In genomic region chr15:49769225-49769624, GRCh38 we compare ENCODE assay signal across 33 cellular contexts.
"Had no signal": no experiment of that assay in that cellular context is flagged by ENCODE, and none has a peak within 500 bp of the region (broad histone marks: within the 10 kb centered on the region; RNA-seq: fewer than 3 reads in every experiment).

No MANE protein-coding gene starts in this region.

- H3K4me2 ChIP-seq: smooth muscle cell had no signal

- H3K36me3 ChIP-seq: esophagus squamous epithelium, heart left ventricle, pancreas, prostate gland, upper lobe of right lung had no signal

- FAIRE-seq: colon, endometrium, kidney, pancreas had no signal

- H3K4me3 ChIP-seq: body of pancreas, esophagus squamous epithelium, heart left ventricle, pancreas, prostate gland, smooth muscle cell, upper lobe of right lung had no signal

- H3K9me3 ChIP-seq: pancreas, prostate gland had no signal

- H3K27ac ChIP-seq: body of pancreas, epithelial cell of prostate, esophagus squamous epithelium, foreskin keratinocyte, pancreas, upper lobe of right lung had no signal

- H3K27ac Mint-ChIP-seq: activated CD4-positive, alpha-beta T cell treated with anti-CD3 and anti-CD28 coated beads for 36 hours; activated naive CD8-positive, alpha-beta T cell; activated T-cell treated with anti-CD3 and anti-CD28 coated beads, Interleukin-2, amount 50 U/mL, for 72 hours; immature natural killer cell; naive B cell; nephron progenitor cell; stimulated activated memory B cell treated with anti-CD40 and anti-IgM and Interleukin-4, amounts not matched to agents 10 μg/mL and 1 μg/mL and 100 μg/mL, for 72 hours; stimulated activated naive CD8-positive, alpha-beta T cell treated with anti-CD3 and anti-CD28 coated beads, Interleukin-15, amount 100 ng/mL, for 72 hours; T-helper 2 cell treated with Interferon-gamma antibody and Interleukin-4, amounts not matched to agents 5 μg/mL and 100 μg/mL, for 36 hours had no signal

- H3K27me3 Mint-ChIP-seq: naive B cell; stimulated activated memory B cell treated with anti-CD40 and anti-IgM and Interleukin-4, amounts not matched to agents 10 μg/mL and 1 μg/mL and 100 μg/mL, for 72 hours; stimulated activated naive CD8-positive, alpha-beta T cell treated with anti-CD3 and anti-CD28 coated beads, Interleukin-15, amount 100 ng/mL, for 72 hours had no signal

- H3K36me3 Mint-ChIP-seq: activated naive CD8-positive, alpha-beta T cell; stimulated activated memory B cell treated with anti-CD40 and anti-IgM and Interleukin-4, amounts not matched to agents 10 μg/mL and 1 μg/mL and 100 μg/mL, for 72 hours had no signal

- H3K4me1 ChIP-seq: body of pancreas, esophagus squamous epithelium, foreskin keratinocyte, heart left ventricle, pancreas, prostate gland, upper lobe of right lung had no signal

- H3K4me3 Mint-ChIP-seq: activated CD4-positive, alpha-beta T cell treated with anti-CD3 and anti-CD28 coated beads for 36 hours; activated naive CD8-positive, alpha-beta T cell; activated T-cell treated with anti-CD3 and anti-CD28 coated beads, Interleukin-2, amount 50 U/mL, for 72 hours; immature natural killer cell; naive B cell; nephron progenitor cell; stimulated activated memory B cell treated with anti-CD40 and anti-IgM and Interleukin-4, amounts not matched to agents 10 μg/mL and 1 μg/mL and 100 μg/mL, for 72 hours; stimulated activated naive CD8-positive, alpha-beta T cell treated with anti-CD3 and anti-CD28 coated beads, Interleukin-15, amount 100 ng/mL, for 72 hours; T-helper 2 cell treated with Interferon-gamma antibody and Interleukin-4, amounts not matched to agents 5 μg/mL and 100 μg/mL, for 36 hours had no signal

- H3K27me3 ChIP-seq: body of pancreas, esophagus squamous epithelium, foreskin keratinocyte, heart left ventricle, pancreas, upper lobe of right lung had no signal

- H3K4me1 Mint-ChIP-seq: activated CD4-positive, alpha-beta T cell treated with anti-CD3 and anti-CD28 coated beads for 36 hours; immature natural killer cell; naive B cell; nephron progenitor cell; stimulated activated memory B cell treated with anti-CD40 and anti-IgM and Interleukin-4, amounts not matched to agents 10 μg/mL and 1 μg/mL and 100 μg/mL, for 72 hours; stimulated activated naive CD8-positive, alpha-beta T cell treated with anti-CD3 and anti-CD28 coated beads, Interleukin-15, amount 100 ng/mL, for 72 hours had no signal

- DNase-seq: activated CD4-positive, alpha-beta T cell treated with anti-CD3 and anti-CD28 coated beads for 36 hours; activated CD4-positive, CD25-positive, alpha-beta regulatory T cell; activated naive CD4-positive, alpha-beta T cell treated with Interleukin-2 at 50 U/mL for 16 hours; activated T-cell treated with anti-CD3 and anti-CD28 coated beads for 4 hours; activated T-cell treated with anti-CD3 and anti-CD28 coated beads, Interleukin-2, amount 50 U/mL, for 72 hours; anterior cingulate cortex; body of pancreas; effector CD8-positive, alpha-beta T cell; esophagus squamous epithelium; foreskin keratinocyte; heart left ventricle; hypothalamus; immature natural killer cell; kidney; left colon; mammary epithelial cell; naive B cell; nephron progenitor cell; pancreas; stimulated activated CD4-positive, alpha-beta T cell treated with anti-CD3 and anti-CD28 coated beads, Interleukin-1b, Interleukin-23, amount 100 ng/mL, for 48 hours; stimulated activated CD4-positive, alpha-beta T cell treated with anti-CD3 and anti-CD28 coated beads, Interleukin-4, amount 100 ng/mL, for 4 hours; stimulated activated CD8-positive, alpha-beta memory T cell treated with anti-CD3 and anti-CD28 coated beads, Interleukin-4, amount 100 ng/mL, for 48 hours; stimulated activated naive CD8-positive, alpha-beta T cell treated with anti-CD3 and anti-CD28 coated beads, Interleukin-15, amount 100 ng/mL, for 72 hours; substantia nigra; upper lobe of right lung had no signal
